Comparison of ENCODE assay signal across 10 cellular contexts in the genomic region with DNA sequence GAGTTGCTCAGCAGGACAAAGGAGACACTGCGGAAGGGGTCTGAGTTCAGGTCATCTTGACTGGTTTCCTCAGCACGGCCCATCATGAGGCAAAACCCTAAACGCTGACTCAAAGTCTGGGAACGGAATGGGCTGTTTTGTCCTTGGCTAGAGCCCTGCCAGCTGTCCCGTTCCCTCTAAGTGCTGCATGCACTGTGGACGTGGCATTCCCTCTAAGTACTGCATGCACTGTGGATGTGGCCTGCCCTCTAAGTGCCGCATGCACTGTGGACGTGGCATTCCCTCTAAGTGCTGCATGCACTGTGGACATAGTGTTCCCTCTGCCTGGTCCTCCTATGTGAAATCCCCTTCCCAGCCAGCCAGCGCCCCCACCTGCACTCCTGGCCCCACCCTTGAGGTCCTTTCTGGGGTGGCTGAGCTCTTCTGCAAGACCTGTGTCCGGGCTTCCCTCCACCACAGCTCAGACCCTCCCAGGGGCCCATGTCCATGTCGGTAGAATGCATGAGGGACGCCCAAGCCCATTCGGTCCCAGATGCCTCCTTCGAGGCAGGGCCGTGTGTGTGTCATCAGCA. TPM values are rescaled to one million over a fixed set of nuclear protein-coding genes. Genes with fewer than 3 reads are reported as not detected.
DNase-seq lines count a peak whose midpoint lies in the region; TF ChIP-seq lines count a peak whose summit lies in the region.
"Had no signal": no experiment of that assay in that cellular context is flagged by ENCODE, and none has a peak within 500 bp of the region (broad histone marks: within the 10 kb centered on the region; RNA-seq: fewer than 3 reads in every experiment).

No MANE protein-coding gene starts in this region.

- H3K27ac ChIP-seq in GM23248 (peak overlapping the region; percentile 31; the same call in 1 of the 2 replicates), iPS-20b (ENCODE audit: low read length) (no peak overlapping the region), colonic mucosa (no peak overlapping the region)

- no peaks in the 10 kb centered on the region for H3F3A ChIP-seq in GM23248 (ENCODE audit: insufficient read depth)

- intact Hi-C loops in colonic mucosa (cut with DNase I) = no loop called here

- no peak for TF ChIP-seq CTCF in cardiac fibroblast (IDR thresholded peaks at IDR 0.05; ENCODE audit: low read depth, low read length)
- no peak for TF ChIP-seq CTCF in GM20000 (IDR thresholded peaks at IDR 0.05; ENCODE audit: extremely low read depth, missing control alignments)
- TF ChIP-seq CTCF in colonic mucosa (IDR thresholded peaks at IDR 0.05) = no peak

- no peaks in the 10 kb centered on the region for H3K9me2 ChIP-seq in GM23248 (ENCODE audit: insufficient read depth)

- H3K4me3 ChIP-seq in GM23248 (peak overlapping the region; percentile 59), cardiac fibroblast (replicated peaks in 1 of 2; ENCODE audit: low read depth in 2 of 2, low read length in 2 of 2) (no peak overlapping the region), iPS-20b (ENCODE audit: low read length) (peak overlapping the region; percentile 58; the same call in 1 of the 2 replicates), skeletal muscle satellite cell (ENCODE audit: low read length) (peak overlapping the region; percentile 47), colonic mucosa (no peak overlapping the region)
- H3K4me3 ChIP-seq: uterus had no signal

- no peaks in the 10 kb centered on the region for H3K36me3 ChIP-seq in GM23248 (ENCODE audit: low read depth)
- no peaks in the 10 kb centered on the region for H3K36me3 ChIP-seq in iPS-20b (ENCODE audit: insufficient read depth, low read depth, low read length)
- no peaks in the 10 kb centered on the region for H3K36me3 ChIP-seq in skeletal muscle satellite cell (ENCODE audit: insufficient read depth, low read length)
- no peaks in the 10 kb centered on the region for H3K36me3 ChIP-seq in colonic mucosa
- H3K36me3 ChIP-seq: uterus had no signal

- WGBS in GM23248 (ENCODE audit: low coverage in 1 of 2, low lambda C conversion rate in 2 of 2, missing lambda C conversion rate in 2 of 2), 2 experiments = 10 to 19% methylated on average over 13 to 15 of the region's 15 CpGs

- H4K20me1 ChIP-seq in GM23248 (ENCODE audit: insufficient read depth) = no peaks in the 10 kb centered on the region

- no peaks in the 10 kb centered on the region for H3K79me2 ChIP-seq in GM23248 (ENCODE audit: insufficient read depth)

- in situ Hi-C loops in GM23248 (cut with MboI) = no loop called here

- peak overlapping the region; percentile 88 for H2AFZ ChIP-seq in GM23248

- H3K27me3 ChIP-seq in GM23248 (replicated peaks; ENCODE audit: insufficient read depth) (no peaks in the 10 kb centered on the region), iPS-20b (ENCODE audit: insufficient read depth, low read length) (peaks cover 6% of the 10 kb centered on the region), skeletal muscle satellite cell (ENCODE audit: control insufficient read depth, insufficient read depth, low read length) (peaks cover 14% of the 10 kb centered on the region), colonic mucosa (no peaks in the 10 kb centered on the region)
- H3K27me3 ChIP-seq: uterus had no signal

- H3K9ac ChIP-seq in GM23248 (peak overlapping the region; percentile 63), iPS-20b (ENCODE audit: low read depth, low read length) (no peak overlapping the region), skeletal muscle satellite cell (ENCODE audit: low read depth, low read length) (peak overlapping the region; percentile 31), colonic mucosa (ENCODE audit: low read depth in 2 of 2, low read length in 2 of 2) (no peak overlapping the region)

- H3K9me3 ChIP-seq in GM23248 (ENCODE audit: low read depth) (no peaks in the 10 kb centered on the region), iPS-20b (ENCODE audit: insufficient read depth, low read depth, low read length) (no peaks in the 10 kb centered on the region), skeletal muscle satellite cell (replicated peaks; ENCODE audit: low read length) (no peaks in the 10 kb centered on the region), colonic mucosa (no peaks in the 10 kb centered on the region)
- H3K9me3 ChIP-seq: uterus had no signal

- H3K4me1 ChIP-seq in GM23248 (ENCODE audit: insufficient read depth) = peaks cover 11% of the 10 kb centered on the region
- peaks cover 5% of the 10 kb centered on the region; the same call in 1 of the 2 replicates for H3K4me1 ChIP-seq in iPS-20b (ENCODE audit: insufficient read depth, low read length)
- peaks cover 38% of the 10 kb centered on the region for H3K4me1 ChIP-seq in skeletal muscle satellite cell (ENCODE audit: control insufficient read depth, insufficient read depth, low read length)
- peaks cover 13% of the 10 kb centered on the region for H3K4me1 ChIP-seq in colonic mucosa
- H3K4me1 ChIP-seq: uterus had no signal

- H3K4me2 ChIP-seq in GM23248 (ENCODE audit: unreplicated experiment) (peak overlapping the region; percentile 69), skeletal muscle satellite cell (ENCODE audit: low read length) (peak overlapping the region; percentile 76)

- peak; percentile 78 for DNase-seq in GM23248
- DNase-seq in cardiac fibroblast (ENCODE audit: low read depth in 2 of 2) = peak; percentile 27 to 70
- no peak for DNase-seq in NCI-H128 (lab: John Stamatoyannopoulos, UW; ENCODE audit: unreplicated experiment)
- DNase-seq in mesenteric fat pad (ENCODE audit: low spot score) = no peak
- DNase-seq in GM20000 (ENCODE audit: low spot score) = no peak
- no peak for DNase-seq in colonic mucosa
- DNase-seq: activated B cell treated with CpG ODN at 0.5 μM for 24 hours had no signal

RNA-seq across cellular contexts. Expression of a gene that starts 36.7 kb away (rescaled TPM):
- 49.0 and 68.7 TPM in 2 replicates for total RNA-seq in GM23248 (2014; rRNA removed; shearing (Covaris generic))
- 58.3 and 58.7 TPM in 2 replicates for polyA plus RNA-seq in GM23248 (2016; fragmentation: Nextera tagmentation; extraction: Ambion mirVana)
- total RNA-seq in skeletal muscle satellite cell (2012; rRNA removed) = 21.5 and 28.4 TPM in 2 replicates
- total RNA-seq in mesenteric fat pad = 44.1 TPM
- total RNA-seq in colonic mucosa = 10 to 100 TPM; 33.7 to 42.7 TPM

Comparison
In these comparisons a context has a peak if more than half of its experiments do, and no peak if none do; other contexts are left out.
1. DNase-seq: peak in GM23248 (single experiment) and cardiac fibroblast (2 of 2); none in NCI-H128 (single experiment), mesenteric fat pad (single experiment), GM20000 (single experiment) and colonic mucosa (single experiment).
2. H3K4me3 ChIP-seq: peak in GM23248 (single experiment), iPS-20b (single experiment) and skeletal muscle satellite cell (single experiment); none in cardiac fibroblast (0 of 2) and colonic mucosa (single experiment).
3. H3K9ac ChIP-seq: peak in GM23248 (single experiment) and skeletal muscle satellite cell (single experiment); none in iPS-20b (single experiment) and colonic mucosa (0 of 2).